In the genomic region with DNA sequence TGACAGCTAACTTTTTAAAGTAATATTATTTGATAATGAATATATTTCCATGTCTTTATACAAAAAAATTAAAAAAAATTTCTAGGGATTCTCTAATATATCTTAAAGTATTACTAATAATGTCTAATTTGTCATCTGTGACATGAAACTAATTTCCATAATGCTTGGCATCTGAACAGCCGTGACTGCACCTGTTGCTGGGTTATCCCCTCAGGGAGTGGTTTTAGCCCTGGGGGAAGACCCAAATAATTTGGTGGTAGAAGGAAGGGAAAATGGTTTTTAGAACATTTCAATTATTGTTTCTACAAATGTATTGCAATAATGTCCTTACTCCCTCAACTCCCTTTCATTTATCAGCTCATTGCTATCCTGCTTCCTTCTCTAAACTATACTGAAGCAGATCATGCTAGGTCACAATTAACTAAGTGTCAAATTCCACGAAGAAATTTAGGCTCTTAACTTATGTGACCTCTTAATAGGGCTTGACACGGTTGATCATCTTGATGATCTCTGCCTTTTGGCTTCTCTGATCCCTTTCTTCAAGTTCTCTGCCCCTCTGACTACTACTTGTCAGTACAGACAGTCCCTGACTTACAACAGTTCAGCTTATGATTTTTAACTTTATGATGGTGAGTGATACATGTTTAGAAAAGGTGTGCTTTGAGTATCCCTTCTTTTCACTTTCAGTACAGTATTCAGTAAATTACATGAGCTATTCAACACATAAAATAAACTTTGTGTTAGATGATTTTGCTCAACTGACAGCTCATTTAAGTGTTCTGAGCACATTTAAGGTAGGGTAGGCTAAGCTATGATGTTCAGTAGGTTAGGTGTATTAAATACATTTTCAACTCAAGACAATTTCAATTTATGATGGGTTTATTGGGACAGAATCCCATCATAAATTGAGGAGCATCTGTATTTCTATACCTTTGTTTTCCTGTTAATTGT, we compare ENCODE assay signal across 9 cellular contexts. TPM values are rescaled to one million over a fixed set of nuclear protein-coding genes. Genes with fewer than 3 reads are reported as not detected.
DNase-seq lines count a peak whose midpoint lies in the region; ATAC-seq and TF ChIP-seq lines count a peak whose summit lies in the region.
"Had no signal": no experiment of that assay in that cellular context is flagged by ENCODE, and none has a peak within 500 bp of the region (broad histone marks: within the 10 kb centered on the region; RNA-seq: fewer than 3 reads in every experiment).

No MANE protein-coding gene starts in this region.

- H3K4me1 ChIP-seq in ovary (ENCODE audit: insufficient read depth) (no peaks in the 10 kb centered on the region), tibial artery (no peaks in the 10 kb centered on the region)

- H3K4me1 Mint-ChIP-seq in activated B cell treated with CpG ODN at 0.5 μM for 24 hours, result peaks cover 70% of the 10 kb centered on the region

- DNase-seq in GM13977 (ENCODE audit: low spot score), result peak; percentile 38
- DNase-seq in activated B cell treated with CpG ODN at 0.5 μM for 24 hours, result peak; percentile 27
- no peak for DNase-seq in ovary
- DNase-seq in mesenteric fat pad (ENCODE audit: low spot score), result no peak
- DNase-seq in NCI-H2196 treated with DMSO at 0.1 percent for 48 hours (lab: John Stamatoyannopoulos, UW; ENCODE audit: unreplicated experiment), result no peak
- DNase-seq in tibial artery, result no peak
- DNase-seq: activated naive CD4-positive, alpha-beta T cell treated with Interleukin-2 at 50 U/mL for 16 hours had no signal

- H3K9me3 ChIP-seq in ovary, result no peaks in the 10 kb centered on the region
- no peaks in the 10 kb centered on the region for H3K9me3 ChIP-seq in tibial artery

- no peak for TF ChIP-seq EP300 in ovary (IDR thresholded peaks at IDR 0.05)

- no peaks in the 10 kb centered on the region for H3K9me3 Mint-ChIP-seq in activated B cell treated with CpG ODN at 0.5 μM for 24 hours

- ATAC-seq in GM19397 (IDR thresholded peaks at IDR 0.05; ENCODE audit: unreplicated experiment) (peak; percentile 82), HG03039 (IDR thresholded peaks at IDR 0.05; ENCODE audit: unreplicated experiment) (peak; percentile 91), activated B cell treated with CpG ODN at 0.5 μM for 24 hours (ENCODE audit: low read depth) (peak; percentile 88)

- in situ Hi-C loops in GM13977 (cut with MboI; ENCODE audit: low pct_unique_long_range_greater_than_20kb, low sequenced_read_pairs, unreplicated experiment), result no loop called here

- no peaks in the 10 kb centered on the region for H3K36me3 ChIP-seq in ovary
- H3K36me3 ChIP-seq in tibial artery, result no peaks in the 10 kb centered on the region

- H3K27ac Mint-ChIP-seq in activated B cell treated with CpG ODN at 0.5 μM for 24 hours, result peak overlapping the region; percentile 95

- no peaks in the 10 kb centered on the region for H3K36me3 Mint-ChIP-seq in activated B cell treated with CpG ODN at 0.5 μM for 24 hours (ENCODE audit: low read depth)

- 67 to 68% (median 67%) methylated on average over 3 of the region's 3 CpGs for WGBS in ovary, 3 donors

- H3K27me3 ChIP-seq in ovary, result no peaks in the 10 kb centered on the region
- H3K27me3 ChIP-seq in tibial artery, result no peaks in the 10 kb centered on the region

- TF ChIP-seq CTCF in GM13977 (IDR thresholded peaks at IDR 0.05; ENCODE audit: extremely low read depth, insufficient read depth, missing control alignments), result no peak
- TF ChIP-seq CTCF in activated B cell treated with CpG ODN at 0.5 μM for 24 hours (IDR thresholded peaks at IDR 0.05), result no peak
- no peak for TF ChIP-seq CTCF in ovary (IDR thresholded peaks at IDR 0.05)
- TF ChIP-seq CTCF in tibial artery (IDR thresholded peaks at IDR 0.05), result no peak

- no peak overlapping the region for H3K27ac ChIP-seq in ovary
- no peak overlapping the region for H3K27ac ChIP-seq in tibial artery

- no peak overlapping the region for H3K4me3 ChIP-seq in ovary
- no peak overlapping the region for H3K4me3 ChIP-seq in tibial artery

- CTCF ChIA-PET in activated B cell treated with CpG ODN at 0.5 μM for 24 hours (lab: Charles Lee), result interaction anchor here (1.0 to 1.2 kb wide), 2 partner anchors 187 to 237 kb away, joined by 5 read pairs; no protein-coding TSS in a partner anchor

- no peak for TF ChIP-seq POLR2A in ovary (IDR thresholded peaks at IDR 0.05)

- H3K4me3 Mint-ChIP-seq in activated B cell treated with CpG ODN at 0.5 μM for 24 hours, result peak overlapping the region; percentile 78

- POLR2A ChIA-PET in activated B cell treated with CpG ODN at 0.5 μM for 24 hours (lab: Charles Lee), result interaction anchor here (0.6 to 4.0 kb wide), 14 partner anchors 11 to 258 kb away, joined by 3 to 36 read pairs (median 4); a partner anchor contains a TSS

- H3K27me3 Mint-ChIP-seq in activated B cell treated with CpG ODN at 0.5 μM for 24 hours, result no peaks in the 10 kb centered on the region

- intact Hi-C loops in activated B cell treated with CpG ODN at 0.5 μM for 24 hours (cut with micrococcal nuclease), result loop anchor here (1.0 to 5.0 kb wide), 8 partner anchors 9 to 355 kb away; a partner anchor contains a TSS
- intact Hi-C loops in ovary (cut with DNase I), result no loop called here
- intact Hi-C loops in tibial artery (cut with DNase I; ENCODE audit: low total_unique reads), result no loop called here

RNA-seq across cellular contexts. Expression of a gene that starts 26.4 kb away (rescaled TPM):
- 45.2 and 51.9 TPM in 2 replicates for total RNA-seq in activated B cell treated with CpG ODN at 0.5 μM for 24 hours
- total RNA-seq in ovary, result 10 to 100 TPM; 24.0 to 68.8 (median 44.7) TPM
- 10 to 100 TPM; 55.8 to 77.2 TPM for polyA plus RNA-seq in ovary
- 13.1 TPM for total RNA-seq in mesenteric fat pad

Comparison
In these comparisons a context has a peak if more than half of its experiments do, and no peak if none do; other contexts are left out.
1. DNase-seq: peak in GM13977 (single experiment) and activated B cell treated with CpG ODN at 0.5 μM for 24 hours (single experiment); none in ovary (0 of 5), mesenteric fat pad (single experiment), NCI-H2196 treated with DMSO at 0.1 percent for 48 hours (single experiment) and tibial artery (0 of 2).
2. Peak in every context shown above with its lines, with median percentiles within 50 percentile points of each other: ATAC-seq.